ENCODE assay signal across 12 cellular contexts in the genomic region with DNA sequence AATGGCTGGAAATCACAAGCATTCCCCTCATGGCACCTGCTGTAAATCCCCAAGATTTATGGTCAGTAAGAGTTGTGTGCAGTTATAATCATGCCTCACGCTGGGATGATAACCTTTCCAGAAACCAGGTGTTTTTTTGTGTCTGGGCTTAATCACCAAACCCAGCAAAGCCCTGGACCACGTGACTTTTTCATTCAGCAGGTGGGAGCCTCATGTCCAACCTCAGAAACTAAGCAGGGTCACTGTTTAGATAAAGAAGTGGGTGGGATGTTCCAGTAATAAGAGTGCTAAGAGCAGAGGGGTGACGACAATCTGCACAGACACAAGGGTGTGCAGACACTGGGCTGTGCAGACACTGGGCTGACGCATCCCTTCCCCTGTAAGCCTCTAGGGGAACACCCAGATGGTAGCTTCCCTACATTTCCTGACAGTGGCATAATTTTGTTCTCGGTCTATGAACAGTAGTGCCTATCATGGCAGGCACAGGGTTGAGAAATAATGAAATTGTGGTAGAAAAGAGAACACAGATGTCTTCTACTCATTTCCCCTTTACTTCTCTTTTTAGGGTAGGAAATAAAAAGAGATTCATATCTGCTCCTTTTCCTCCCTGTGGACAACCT.
A peak's percentile ranks its signal among the peaks of the same experiment; 100 is the strongest.
DNase-seq lines count a peak whose midpoint lies in the region; ATAC-seq, FAIRE-seq and TF ChIP-seq lines count a peak whose summit lies in the region.
"Had no signal": no experiment of that assay in that cellular context is flagged by ENCODE, and none has a peak within 500 bp of the region (broad histone marks: within the 10 kb centered on the region; RNA-seq: fewer than 3 reads in every experiment).

No MANE protein-coding gene starts in this region.

- H3K4me3 Mint-ChIP-seq in activated T-cell treated with anti-CD3 and anti-CD28 coated beads, Interleukin-2, amount 50 U/mL, for 24 hours = no peak overlapping the region
- H3K4me3 Mint-ChIP-seq: CD8-positive, alpha-beta T cell had no signal

- H3K9ac ChIP-seq in MM.1S (ENCODE audit: low read length) = no peak overlapping the region
- H3K9ac ChIP-seq: SK-N-SH had no signal

- peaks cover 3% of the 10 kb centered on the region for H3K4me1 ChIP-seq in hepatocyte (ENCODE audit: insufficient read depth)
- no peaks in the 10 kb centered on the region for H3K4me1 ChIP-seq in MM.1S (ENCODE audit: low read length)
- H3K4me1 ChIP-seq in psoas muscle = no peaks in the 10 kb centered on the region

- no peaks in the 10 kb centered on the region for H3K36me3 Mint-ChIP-seq in activated T-cell treated with anti-CD3 and anti-CD28 coated beads, Interleukin-2, amount 50 U/mL, for 24 hours (ENCODE audit: low read depth)
- H3K36me3 Mint-ChIP-seq: CD8-positive, alpha-beta T cell had no signal

- no peak overlapping the region for H3K4me2 ChIP-seq in hepatocyte
- H3K4me2 ChIP-seq in MM.1S (ENCODE audit: low read depth, low read length) = no peak overlapping the region
- H3K4me2 ChIP-seq: SK-N-SH had no signal

- WGBS in hepatocyte (ENCODE audit: low lambda C conversion rate, missing lambda C conversion rate) = 46% methylated on average over 5 of the region's 5 CpGs
- 60 to 71% (median 64%) methylated on average over 5 of the region's 5 CpGs for WGBS in psoas muscle, 3 donors

- peak; percentile 51 for ATAC-seq in HG03045 (IDR thresholded peaks at IDR 0.05; ENCODE audit: unreplicated experiment)
- no peak for ATAC-seq in psoas muscle
- ATAC-seq: CD8-positive, alpha-beta T cell had no signal

- H3K36me3 ChIP-seq in hepatocyte (replicated peaks; ENCODE audit: insufficient read depth, low read depth) (no peaks in the 10 kb centered on the region), MM.1S (replicated peaks; ENCODE audit: insufficient read depth, low read length) (no peaks in the 10 kb centered on the region), psoas muscle (ENCODE audit: insufficient read depth in 1 of 2, low read depth in 1 of 2) (no peaks in the 10 kb centered on the region)

- no peaks in the 10 kb centered on the region for H3K4me1 Mint-ChIP-seq in activated T-cell treated with anti-CD3 and anti-CD28 coated beads, Interleukin-2, amount 50 U/mL, for 24 hours (ENCODE audit: low read depth)

- H4K20me1 ChIP-seq in hepatocyte (ENCODE audit: insufficient read depth, poor library complexity, severe bottlenecking) = no peaks in the 10 kb centered on the region
- no peaks in the 10 kb centered on the region for H4K20me1 ChIP-seq in MM.1S (ENCODE audit: insufficient read depth, low read length)

- H3K9me3 ChIP-seq in hepatocyte (ENCODE audit: low read depth) = no peaks in the 10 kb centered on the region
- H3K9me3 ChIP-seq in MM.1S (replicated peaks; ENCODE audit: insufficient read depth, low read length) = no peaks in the 10 kb centered on the region
- H3K9me3 ChIP-seq in psoas muscle = no peaks in the 10 kb centered on the region
- H3K9me3 ChIP-seq: SK-N-SH had no signal

- H3K27ac ChIP-seq in hepatocyte (no peak overlapping the region), MM.1S (ENCODE audit: low read length) (no peak overlapping the region), psoas muscle (no peak overlapping the region)

- FAIRE-seq in GM19239 (lab: Jason Lieb, UNC) = no peak

- H3K4me3 ChIP-seq in hepatocyte (no peak overlapping the region), MM.1S (ENCODE audit: low read length) (no peak overlapping the region), psoas muscle (no peak overlapping the region)

- H3K27me3 ChIP-seq in hepatocyte = no peaks in the 10 kb centered on the region
- no peaks in the 10 kb centered on the region for H3K27me3 ChIP-seq in MM.1S (replicated peaks; ENCODE audit: insufficient read depth, low read length)
- H3K27me3 ChIP-seq in psoas muscle (ENCODE audit: insufficient read depth in 3 of 3, low read length in 2 of 3) = no peaks in the 10 kb centered on the region

- DNase-seq in DMS153 (lab: John Stamatoyannopoulos, UW) (peak; percentile 36), NCI-H748 treated with DMSO at 0.1 percent for 48 hours (lab: John Stamatoyannopoulos, UW) (peak; percentile 92), hepatocyte (ENCODE audit: low spot score) (peak; percentile 38), MM.1S (no peak), psoas muscle (no peak), GM19239 (ENCODE audit: insufficient read length, low spot score) (no peak)
- no peak for DNase-seq in activated T-cell treated with anti-CD3 and anti-CD28 coated beads, Interleukin-2, amount 50 U/mL, for 24 hours
- DNase-seq: activated CD4-positive, alpha-beta T cell treated with anti-CD3 and anti-CD28 coated beads for 4 hours; activated gamma-delta T cell treated with Interleukin-2 at 50 U/mL for 16 hours; CD8-positive, alpha-beta T cell; SK-N-SH had no signal

- H2AFZ ChIP-seq in hepatocyte (no peak overlapping the region), MM.1S (ENCODE audit: low read length) (no peak overlapping the region)

- H3K9me3 Mint-ChIP-seq in activated T-cell treated with anti-CD3 and anti-CD28 coated beads, Interleukin-2, amount 50 U/mL, for 24 hours = no peaks in the 10 kb centered on the region
- H3K9me3 Mint-ChIP-seq: CD8-positive, alpha-beta T cell had no signal

- intact Hi-C loops in psoas muscle (cut with DNase I) = no loop called here

- H3K27me3 Mint-ChIP-seq in activated T-cell treated with anti-CD3 and anti-CD28 coated beads, Interleukin-2, amount 50 U/mL, for 24 hours = no peaks in the 10 kb centered on the region

- H3K9me2 ChIP-seq in hepatocyte (replicated peaks; ENCODE audit: insufficient read depth) = no peaks in the 10 kb centered on the region
- no peaks in the 10 kb centered on the region for H3K9me2 ChIP-seq in MM.1S (replicated peaks; ENCODE audit: insufficient read depth, low read length)
- H3K9me2 ChIP-seq: SK-N-SH had no signal

- H3K27ac Mint-ChIP-seq in activated T-cell treated with anti-CD3 and anti-CD28 coated beads, Interleukin-2, amount 50 U/mL, for 24 hours = no peak overlapping the region
- H3K27ac Mint-ChIP-seq: CD8-positive, alpha-beta T cell had no signal

- TF ChIP-seq CTCF in hepatocyte (IDR thresholded peaks at IDR 0.05; ENCODE audit: poor library complexity) (no peak), MM.1S (IDR thresholded peaks at IDR 0.05; ENCODE audit: low read length) (no peak), psoas muscle (IDR thresholded peaks at IDR 0.05) (no peak)

- no peaks in the 10 kb centered on the region for H3F3A ChIP-seq in MM.1S (ENCODE audit: insufficient read depth, low read length)

- no peaks in the 10 kb centered on the region for H3K79me2 ChIP-seq in hepatocyte
- no peaks in the 10 kb centered on the region for H3K79me2 ChIP-seq in MM.1S (ENCODE audit: low read length)

Comparison
In these comparisons a context has a peak if more than half of its experiments do, and no peak if none do; other contexts are left out.
1. DNase-seq: peak in DMS153 (single experiment), NCI-H748 treated with DMSO at 0.1 percent for 48 hours (single experiment) and hepatocyte (single experiment); none in MM.1S (single experiment), activated T-cell treated with anti-CD3 and anti-CD28 coated beads, Interleukin-2, amount 50 U/mL, for 24 hours (single experiment), psoas muscle (0 of 2) and GM19239 (single experiment).